In genomic region chr13:43074824-43075510, GRCh38 we compare ENCODE assay signal across 9 cellular contexts. TPM values are rescaled to one million over a fixed set of nuclear protein-coding genes. Genes with fewer than 3 reads are reported as not detected.
DNase-seq lines count a peak whose midpoint lies in the region; ATAC-seq and TF ChIP-seq lines count a peak whose summit lies in the region.
"Had no signal": no experiment of that assay in that cellular context is flagged by ENCODE, and none has a peak within 500 bp of the region (broad histone marks: within the 10 kb centered on the region; RNA-seq: fewer than 3 reads in every experiment).

No MANE protein-coding gene starts in this region.

- no peak overlapping the region for H3K4me3 Mint-ChIP-seq in stimulated activated naive B cell treated with anti-CD40 and anti-IgM and Interleukin-4, amounts not matched to agents 10 μg/mL and 1 μg/mL and 100 μg/mL, for 72 hours

- H3K27me3 ChIP-seq in Karpas-422 (ENCODE audit: low read length) (no peaks in the 10 kb centered on the region), A673 (replicated peaks; ENCODE audit: insufficient read depth, low read depth, low read length, poor library complexity) (no peaks in the 10 kb centered on the region)
- H3K27me3 ChIP-seq: SJCRH30 had no signal

- no peak overlapping the region; the same call in 1 of the 2 replicates for H3K9ac ChIP-seq in Karpas-422 (ENCODE audit: low read length)

- peak; percentile 70 to 83 for ATAC-seq in activated naive CD4-positive, alpha-beta T cell treated with anti-CD3 and anti-CD28 coated beads, Interleukin-2, amount 50 U/mL, for 72 hours
- peak; percentile 84 for ATAC-seq in HG02759 (IDR thresholded peaks at IDR 0.05; ENCODE audit: unreplicated experiment)
- peak; percentile 49 to 71 for ATAC-seq in stimulated activated naive B cell treated with anti-CD40 and anti-IgM and Interleukin-4, amounts not matched to agents 10 μg/mL and 1 μg/mL and 100 μg/mL, for 72 hours (replicated peaks)

- H3K9me3 ChIP-seq in Karpas-422 (ENCODE audit: low read length), result no peaks in the 10 kb centered on the region
- H3K9me3 ChIP-seq in A673 (ENCODE audit: low read depth, low read length, poor library complexity, severe bottlenecking), result no peaks in the 10 kb centered on the region
- H3K9me3 ChIP-seq: SJCRH30 had no signal

- intact Hi-C loops in head of caudate nucleus (cut with DNase I), result no loop called here
- intact Hi-C loops in A673 (cut with micrococcal nuclease; ENCODE audit: unreplicated experiment), result no loop called here

- no peaks in the 10 kb centered on the region for H3K27me3 Mint-ChIP-seq in stimulated activated naive B cell treated with anti-CD40 and anti-IgM and Interleukin-4, amounts not matched to agents 10 μg/mL and 1 μg/mL and 100 μg/mL, for 72 hours

- no peak for DNase-seq in activated naive CD4-positive, alpha-beta T cell treated with anti-CD3 and anti-CD28 coated beads, Interleukin-2, amount 50 U/mL, for 72 hours (ENCODE audit: low spot score in 2 of 2)
- DNase-seq in activated naive CD4-positive, alpha-beta T cell treated with Interleukin-2 at 50 U/mL for 16 hours, result no peak
- DNase-seq in Karpas-422 (no peak), head of caudate nucleus (no peak), AG20443 (ENCODE audit: low spot score) (no peak), A673 (ENCODE audit: low spot score) (no peak)
- DNase-seq in stimulated activated naive B cell treated with anti-CD40 and anti-IgM and Interleukin-4, amounts not matched to agents 10 μg/mL and 1 μg/mL and 100 μg/mL, for 72 hours, result no peak
- DNase-seq: SJCRH30 had no signal

- H3K27ac ChIP-seq in Karpas-422 (ENCODE audit: low read length) (peak overlapping the region; percentile 52), A673 (ENCODE audit: low read depth, low read length, poor library complexity, severe bottlenecking) (no peak overlapping the region)
- H3K27ac ChIP-seq: SJCRH30 had no signal

- no peaks in the 10 kb centered on the region for H3K9me2 ChIP-seq in Karpas-422 (replicated peaks; ENCODE audit: insufficient read depth, low read length)

- H3K9me3 Mint-ChIP-seq in activated naive CD4-positive, alpha-beta T cell treated with anti-CD3 and anti-CD28 coated beads, Interleukin-2, amount 50 U/mL, for 72 hours, result no peaks in the 10 kb centered on the region
- no peaks in the 10 kb centered on the region for H3K9me3 Mint-ChIP-seq in stimulated activated naive B cell treated with anti-CD40 and anti-IgM and Interleukin-4, amounts not matched to agents 10 μg/mL and 1 μg/mL and 100 μg/mL, for 72 hours

- no peak overlapping the region for H2AFZ ChIP-seq in Karpas-422 (ENCODE audit: low read length)

- H3K4me3 ChIP-seq in Karpas-422 (ENCODE audit: low read length), result 0 out of 2 replicates have a peak overlapping the region, but pooled peaks have one; percentile 6
- H3K4me3 ChIP-seq in A673 (ENCODE audit: low read depth, low read length, poor library complexity, severe bottlenecking), result no peak overlapping the region
- H3K4me3 ChIP-seq: SJCRH30 had no signal

- TF ChIP-seq CTCF in A673 (conservative IDR thresholded peaks at IDR 0.05; ENCODE audit: low read depth, low read length), result no peak

- H3K4me2 ChIP-seq in Karpas-422 (ENCODE audit: low read depth, low read length, poor library complexity, severe bottlenecking), result peak overlapping the region; percentile 46

- no peak overlapping the region for H3K27ac Mint-ChIP-seq in activated naive CD4-positive, alpha-beta T cell treated with anti-CD3 and anti-CD28 coated beads, Interleukin-2, amount 50 U/mL, for 72 hours
- no peak overlapping the region for H3K27ac Mint-ChIP-seq in stimulated activated naive B cell treated with anti-CD40 and anti-IgM and Interleukin-4, amounts not matched to agents 10 μg/mL and 1 μg/mL and 100 μg/mL, for 72 hours

- POLR2A ChIA-PET in A673 (lab: Charles Lee; ENCODE audit: low non-redundant PET), result no interaction called here

- peaks cover 96% of the 10 kb centered on the region for H3K79me2 ChIP-seq in Karpas-422 (ENCODE audit: low read length)

- H4K20me1 ChIP-seq in Karpas-422 (ENCODE audit: insufficient read depth, low read depth, low read length), result no peaks in the 10 kb centered on the region

- peaks cover 6 to 20% of the 10 kb centered on the region in 2 donors for H3K36me3 Mint-ChIP-seq in activated naive CD4-positive, alpha-beta T cell treated with anti-CD3 and anti-CD28 coated beads, Interleukin-2, amount 50 U/mL, for 72 hours
- peaks cover 17 to 35% of the 10 kb centered on the region in 2 donors for H3K36me3 Mint-ChIP-seq in stimulated activated naive B cell treated with anti-CD40 and anti-IgM and Interleukin-4, amounts not matched to agents 10 μg/mL and 1 μg/mL and 100 μg/mL, for 72 hours

- BruUV-seq in A673 (replicated peaks; lab: Mats Ljungman, UMichigan), result no TSS peak

- H3K4me1 ChIP-seq in Karpas-422 (ENCODE audit: low read length) (peaks cover 65% of the 10 kb centered on the region), A673 (ENCODE audit: insufficient read depth, low read length, poor library complexity, severe bottlenecking) (no peaks in the 10 kb centered on the region)
- H3K4me1 ChIP-seq: SJCRH30 had no signal

- H3K36me3 ChIP-seq in Karpas-422 (ENCODE audit: insufficient read depth, low read length), result peaks cover 37% of the 10 kb centered on the region
- H3K36me3 ChIP-seq in A673 (ENCODE audit: insufficient read depth, low read length, poor library complexity, severe bottlenecking), result no peaks in the 10 kb centered on the region

- CTCF ChIA-PET in A673 (lab: Charles Lee), result no interaction called here

- peaks cover 31 to 40% of the 10 kb centered on the region in 2 donors for H3K4me1 Mint-ChIP-seq in stimulated activated naive B cell treated with anti-CD40 and anti-IgM and Interleukin-4, amounts not matched to agents 10 μg/mL and 1 μg/mL and 100 μg/mL, for 72 hours

RNA-seq across cellular contexts. Expression of gene DNAJC15, which starts 51.6 kb away (rescaled TPM):
- total RNA-seq in activated naive CD4-positive, alpha-beta T cell treated with anti-CD3 and anti-CD28 coated beads, Interleukin-2, amount 50 U/mL, for 72 hours, result 10 to 100 TPM in 1 of 2 donors, 1 to 10 TPM in 1; 5.4 to 15.7 TPM
- 77.1 and 79.8 TPM in 2 replicates for total RNA-seq in Karpas-422 (2014; rRNA removed; shearing (Covaris generic); ENCODE audit: low replicate concordance)
- total RNA-seq in A673 (2021), result 2.4 and 2.6 TPM in 2 replicates
